Comparison of ENCODE assay signal across 6 cellular contexts in the genomic region with DNA sequence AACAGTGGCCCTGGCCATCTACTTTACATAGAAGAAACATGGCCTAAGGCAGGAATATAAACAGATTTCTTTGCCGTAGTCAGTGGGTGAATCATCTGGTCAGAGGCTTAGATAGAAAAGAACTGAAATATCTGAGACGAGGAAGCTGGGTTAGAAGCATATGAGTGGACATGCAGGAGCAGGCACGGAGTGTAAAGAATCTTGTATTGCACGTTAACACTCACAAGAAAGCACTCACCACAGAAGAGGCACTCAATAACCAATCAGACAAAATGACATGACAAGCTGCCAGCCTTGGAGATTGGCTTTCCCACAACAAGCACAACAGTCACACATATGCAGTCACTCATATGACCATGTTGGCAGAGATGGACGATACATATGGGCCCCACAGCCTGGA. TPM values are rescaled to one million over a fixed set of nuclear protein-coding genes. Genes with fewer than 3 reads are reported as not detected.
"Had no signal": no experiment of that assay in that cellular context is flagged by ENCODE, and none has a peak within 500 bp of the region (broad histone marks: within the 10 kb centered on the region; RNA-seq: fewer than 3 reads in every experiment).

No MANE protein-coding gene starts in this region.

RNA-seq across cellular contexts. Expression of gene ANKRD30BL, which starts 31.1 kb away (rescaled TPM):
- total RNA-seq: GM23248, H1, H4, H7, H9, HFFc6 had no signal
- polyA plus RNA-seq: GM23248 had no signal
